In genomic region chr3:42711491-42712343, GRCh38 we compare ENCODE assay signal across 15 cellular contexts. TPM values are rescaled to one million over a fixed set of nuclear protein-coding genes. Genes with fewer than 3 reads are reported as not detected.
DNase-seq lines count a peak whose midpoint lies in the region; ATAC-seq and TF ChIP-seq lines count a peak whose summit lies in the region.
"Had no signal": no experiment of that assay in that cellular context is flagged by ENCODE, and none has a peak within 500 bp of the region (broad histone marks: within the 10 kb centered on the region; RNA-seq: fewer than 3 reads in every experiment).

No MANE protein-coding gene starts in this region.

- no peak overlapping the region for H3K4me3 ChIP-seq in Peyer's patch
- H3K4me3 ChIP-seq: lower lobe of right lung, transverse colon had no signal

- ATAC-seq in activated CD4-positive, CD25-positive, alpha-beta regulatory T cell treated with anti-CD3 and anti-CD28 coated beads, Interleukin-2, amount 50 U/mL, for 24 hours, result no peak
- ATAC-seq in foreskin keratinocyte (peak; percentile 7), sciatic nerve (no peak), HG03045 (IDR thresholded peaks at IDR 0.05; ENCODE audit: unreplicated experiment) (no peak)
- no peak for ATAC-seq in stimulated activated effector memory CD8-positive, alpha-beta T cell treated with anti-CD3 and anti-CD28 coated beads, Interleukin-12 subunit alpha, Interleukin-12 subunit beta, amount 100 ng/mL, for 72 hours
- ATAC-seq: lower lobe of right lung had no signal

- H3K4me3 Mint-ChIP-seq in stimulated activated effector memory CD8-positive, alpha-beta T cell treated with anti-CD3 and anti-CD28 coated beads, Interleukin-12 subunit alpha, Interleukin-12 subunit beta, amount 100 ng/mL, for 72 hours, result no peak overlapping the region

- TF ChIP-seq CTCF in Peyer's patch (IDR thresholded peaks at IDR 0.05), result no peak
- peak; percentile 27 for TF ChIP-seq CTCF in foreskin keratinocyte (conservative IDR thresholded peaks at IDR 0.05)

- DNase-seq in activated CD4-positive, CD25-positive, alpha-beta regulatory T cell treated with anti-CD3 and anti-CD28 coated beads, Interleukin-2, amount 50 U/mL, for 72 hours, result peak; percentile 14
- peak in 2 of 3 donors; percentile 32 to 33 for DNase-seq in Peyer's patch
- no peak for DNase-seq in foreskin keratinocyte
- peak; percentile 35 for DNase-seq in sciatic nerve (ENCODE audit: low spot score)
- DNase-seq in NCI-H345 treated with DMSO at 0.1 percent for 48 hours (lab: John Stamatoyannopoulos, UW; ENCODE audit: unreplicated experiment), result no peak
- no peak for DNase-seq in stimulated activated effector memory CD8-positive, alpha-beta T cell treated with anti-CD3 and anti-CD28 coated beads, Interleukin-12 subunit alpha, Interleukin-12 subunit beta, amount 100 ng/mL, for 72 hours (ENCODE audit: low spot score in 2 of 2)
- DNase-seq: cerebellar nuclear complex, KG1, lower lobe of right lung, NCI-H146, NCI-H524 treated with DMSO at 0.1 percent for 48 hours, transverse colon had no signal

- H3K36me3 Mint-ChIP-seq in stimulated activated effector memory CD8-positive, alpha-beta T cell treated with anti-CD3 and anti-CD28 coated beads, Interleukin-12 subunit alpha, Interleukin-12 subunit beta, amount 100 ng/mL, for 72 hours, result no peaks in the 10 kb centered on the region

- H3K9me3 ChIP-seq in Peyer's patch, result no peaks in the 10 kb centered on the region
- H3K9me3 ChIP-seq: lower lobe of right lung, transverse colon had no signal

- intact Hi-C loops in sciatic nerve (cut with DNase I), result no loop called here

- H3K27ac ChIP-seq in Peyer's patch (no peak overlapping the region), foreskin keratinocyte (no peak overlapping the region)
- H3K27ac ChIP-seq: lower lobe of right lung, transverse colon had no signal

- H3K4me1 ChIP-seq in Peyer's patch (no peaks in the 10 kb centered on the region), foreskin keratinocyte (no peaks in the 10 kb centered on the region)
- H3K4me1 ChIP-seq: lower lobe of right lung, transverse colon had no signal

- H3K4me1 Mint-ChIP-seq in stimulated activated effector memory CD8-positive, alpha-beta T cell treated with anti-CD3 and anti-CD28 coated beads, Interleukin-12 subunit alpha, Interleukin-12 subunit beta, amount 100 ng/mL, for 72 hours, result no peaks in the 10 kb centered on the region

- H3K9me3 Mint-ChIP-seq in stimulated activated effector memory CD8-positive, alpha-beta T cell treated with anti-CD3 and anti-CD28 coated beads, Interleukin-12 subunit alpha, Interleukin-12 subunit beta, amount 100 ng/mL, for 72 hours, result no peaks in the 10 kb centered on the region

- no peaks in the 10 kb centered on the region for H3K36me3 ChIP-seq in Peyer's patch
- H3K36me3 ChIP-seq: lower lobe of right lung, transverse colon had no signal

- H3K27ac Mint-ChIP-seq in stimulated activated effector memory CD8-positive, alpha-beta T cell treated with anti-CD3 and anti-CD28 coated beads, Interleukin-12 subunit alpha, Interleukin-12 subunit beta, amount 100 ng/mL, for 72 hours, result no peak overlapping the region

- TF ChIP-seq POLR2A in Peyer's patch (IDR thresholded peaks at IDR 0.05), result no peak

- H3K27me3 ChIP-seq in Peyer's patch (no peaks in the 10 kb centered on the region), foreskin keratinocyte (peaks cover 21% of the 10 kb centered on the region)
- H3K27me3 ChIP-seq: transverse colon had no signal

RNA-seq across cellular contexts. Expression of gene HHATL, which starts 9.1 kb away (rescaled TPM):
- total RNA-seq in Peyer's patch, result 1 to 10 TPM in 1 of 4 donors, not detected in 3; 3.4 TPM
- total RNA-seq in foreskin keratinocyte, result not detected in 2 replicates
- polyA plus RNA-seq in foreskin keratinocyte, result not detected in 2 replicates
- not detected for total RNA-seq in sciatic nerve
- total RNA-seq: epithelial cell of proximal tubule had no signal

RNA-seq across cellular contexts. Expression of gene KLHL40, which starts 26.4 kb away (rescaled TPM):
- not detected for total RNA-seq in Peyer's patch
- total RNA-seq in foreskin keratinocyte, result not detected in 2 replicates
- polyA plus RNA-seq in foreskin keratinocyte, result not detected in 2 replicates
- 0.13 TPM for total RNA-seq in sciatic nerve
- total RNA-seq: epithelial cell of proximal tubule, lower lobe of right lung had no signal

RNA-seq across cellular contexts. Expression of gene ZBTB47, which starts 58.2 kb away (rescaled TPM):
- total RNA-seq in Peyer's patch, result 10 to 100 TPM in 3 of 4 donors, 1 to 10 TPM in 1; 5.3 to 30.5 (median 14.7) TPM
- 7.7 and 8.7 TPM in 2 replicates for total RNA-seq in foreskin keratinocyte
- polyA plus RNA-seq in foreskin keratinocyte, result 5.3 and 6.1 TPM in 2 replicates
- total RNA-seq in sciatic nerve, result 48.9 TPM

Comparison
In these comparisons a context has a peak if more than half of its experiments do, and no peak if none do; other contexts are left out.
1. DNase-seq: peak in activated CD4-positive, CD25-positive, alpha-beta regulatory T cell treated with anti-CD3 and anti-CD28 coated beads, Interleukin-2, amount 50 U/mL, for 72 hours (single experiment), Peyer's patch (2 of 3) and sciatic nerve (single experiment); none in foreskin keratinocyte (0 of 2), NCI-H345 treated with DMSO at 0.1 percent for 48 hours (single experiment) and stimulated activated effector memory CD8-positive, alpha-beta T cell treated with anti-CD3 and anti-CD28 coated beads, Interleukin-12 subunit alpha, Interleukin-12 subunit beta, amount 100 ng/mL, for 72 hours (0 of 2).